12 cellular contexts compared by ENCODE assay signal in genomic region chr12:78865297-78865955, GRCh38. TPM values are rescaled to one million over a fixed set of nuclear protein-coding genes. Genes with fewer than 3 reads are reported as not detected.
DNase-seq lines count a peak whose midpoint lies in the region; ATAC-seq, FAIRE-seq and TF ChIP-seq lines count a peak whose summit lies in the region.
"Had no signal": no experiment of that assay in that cellular context is flagged by ENCODE, and none has a peak within 500 bp of the region (broad histone marks: within the 10 kb centered on the region; RNA-seq: fewer than 3 reads in every experiment).

No MANE protein-coding gene starts in this region.

- H3K36me3 ChIP-seq in left ventricle myocardium inferior (no peaks in the 10 kb centered on the region), keratinocyte (ENCODE audit: control insufficient read depth in 2 of 2, extremely low read depth in 1 of 2, insufficient read depth in 2 of 2, low read length in 2 of 2) (no peaks in the 10 kb centered on the region)

- H3K4me3 ChIP-seq in left ventricle myocardium inferior (peak overlapping the region; percentile 59), right cardiac atrium (ENCODE audit: low read length) (no peak overlapping the region), keratinocyte (ENCODE audit: control insufficient read depth in 2 of 3, extremely low read depth in 1 of 3, insufficient read depth in 2 of 3, low read depth in 1 of 3, low read length in 3 of 3) (peak overlapping the region; percentile 57 to 81 (median 76))

- H3K9me1 ChIP-seq in keratinocyte (ENCODE audit: control insufficient read depth, extremely low read depth, insufficient read depth, low read length) = no peaks in the 10 kb centered on the region

- H3K27me3 ChIP-seq in left ventricle myocardium inferior (ENCODE audit: low read depth) (peaks cover 66% of the 10 kb centered on the region), right cardiac atrium (ENCODE audit: control insufficient read depth, insufficient read depth) (no peaks in the 10 kb centered on the region), keratinocyte (ENCODE audit: control insufficient read depth, extremely low read depth, insufficient read depth, low read length) (peaks cover 31% of the 10 kb centered on the region)

- H3K9me3 Mint-ChIP-seq in activated CD4-positive, alpha-beta memory T cell treated with anti-CD3 and anti-CD28 coated beads, Interleukin-2, amount 10 ng/mL, durations not matched to agents 7 days and 5 days = no peaks in the 10 kb centered on the region
- no peaks in the 10 kb centered on the region for H3K9me3 Mint-ChIP-seq in activated CD8-positive, alpha-beta memory T cell treated with anti-CD3 and anti-CD28 coated beads, Interleukin-2, amount 10 ng/mL, durations not matched to agents 7 days and 5 days (ENCODE audit: low read depth)
- H3K9me3 Mint-ChIP-seq: dendritic cell treated with granulocyte-macrophage colony-stimulating factor and Interleukin-4, amounts not matched to agents 40 ng/mL and 50 ng/mL, for 4 days had no signal

- DNase-seq in left ventricle myocardium inferior (no peak), right cardiac atrium (no peak), keratinocyte (ENCODE audit: low read depth, low spot score) (no peak), foreskin melanocyte (no peak), NCI-H2196 (lab: John Stamatoyannopoulos, UW; ENCODE audit: unreplicated experiment) (no peak)
- DNase-seq in activated CD4-positive, alpha-beta memory T cell treated with anti-CD3 and anti-CD28 coated beads, Interleukin-2, amount 10 ng/mL, durations not matched to agents 7 days and 5 days = no peak
- no peak for DNase-seq in activated CD8-positive, alpha-beta memory T cell treated with anti-CD3 and anti-CD28 coated beads, Interleukin-2, amount 10 ng/mL, durations not matched to agents 7 days and 5 days
- DNase-seq: activated CD4-positive, alpha-beta T cell treated with anti-CD3 and anti-CD28 coated beads, Interleukin-2, amount 50 U/mL, for 1 hour; KBM-7 had no signal

- H3K4me1 ChIP-seq in left ventricle myocardium inferior (peaks cover 18% of the 10 kb centered on the region), right cardiac atrium (ENCODE audit: control insufficient read depth, insufficient read depth, low read length) (peaks cover 4% of the 10 kb centered on the region), keratinocyte (ENCODE audit: control insufficient read depth, extremely low read depth, insufficient read depth, low read length) (peaks cover 7% of the 10 kb centered on the region)

- peaks cover 9% of the 10 kb centered on the region for H3K27me3 Mint-ChIP-seq in activated CD4-positive, alpha-beta memory T cell treated with anti-CD3 and anti-CD28 coated beads, Interleukin-2, amount 10 ng/mL, durations not matched to agents 7 days and 5 days
- peaks cover 15% of the 10 kb centered on the region for H3K27me3 Mint-ChIP-seq in activated CD8-positive, alpha-beta memory T cell treated with anti-CD3 and anti-CD28 coated beads, Interleukin-2, amount 10 ng/mL, durations not matched to agents 7 days and 5 days

- H3K4me1 Mint-ChIP-seq in activated CD4-positive, alpha-beta memory T cell treated with anti-CD3 and anti-CD28 coated beads, Interleukin-2, amount 10 ng/mL, durations not matched to agents 7 days and 5 days = peaks cover 2% of the 10 kb centered on the region
- peaks cover 2% of the 10 kb centered on the region for H3K4me1 Mint-ChIP-seq in activated CD8-positive, alpha-beta memory T cell treated with anti-CD3 and anti-CD28 coated beads, Interleukin-2, amount 10 ng/mL, durations not matched to agents 7 days and 5 days

- peak overlapping the region; percentile 93 for H3K4me2 ChIP-seq in keratinocyte (ENCODE audit: control insufficient read depth, extremely low read depth, insufficient read depth, low read depth, low read length)

- no peak overlapping the region for H3K9ac ChIP-seq in keratinocyte (ENCODE audit: control insufficient read depth, extremely low read depth, insufficient read depth, low read length)

- intact Hi-C loops in left ventricle myocardium inferior (cut with micrococcal nuclease) (no loop called here), right cardiac atrium (cut with DNase I) (no loop called here)

- peak overlapping the region; percentile 95 for H2AFZ ChIP-seq in keratinocyte (ENCODE audit: control insufficient read depth, low read length)

- TF ChIP-seq CTCF in left ventricle myocardium inferior (IDR thresholded peaks at IDR 0.05; ENCODE audit: borderline replicate concordance) = no peak
- TF ChIP-seq CTCF in keratinocyte (optimal IDR thresholded peaks at IDR 0.05 in 1 of 3, IDR thresholded peaks at IDR 0.05 in 1 of 3, conservative IDR thresholded peaks at IDR 0.05 in 1 of 3; ENCODE audit: extremely low read depth in 1 of 3, insufficient read depth in 2 of 3, low read length in 3 of 3) = no peak

- H3K27ac ChIP-seq in left ventricle myocardium inferior (replicated peaks) (no peak overlapping the region), right cardiac atrium (ENCODE audit: low read length) (no peak overlapping the region), angular gyrus (ENCODE audit: low read depth, low read length) (peak overlapping the region; percentile 79), keratinocyte (ENCODE audit: control insufficient read depth, insufficient read depth, low read length) (no peak overlapping the region)

- POLR2A ChIA-PET in activated CD4-positive, alpha-beta memory T cell treated with anti-CD3 and anti-CD28 coated beads, Interleukin-2, amount 10 ng/mL, durations not matched to agents 7 days and 5 days (lab: Charles Lee) = no interaction called here

- CTCF ChIA-PET in activated CD4-positive, alpha-beta memory T cell treated with anti-CD3 and anti-CD28 coated beads, Interleukin-2, amount 10 ng/mL, durations not matched to agents 7 days and 5 days (lab: Charles Lee) = no interaction called here
- CTCF ChIA-PET in activated CD8-positive, alpha-beta memory T cell treated with anti-CD3 and anti-CD28 coated beads, Interleukin-2, amount 10 ng/mL, durations not matched to agents 7 days and 5 days (lab: Charles Lee) = no interaction called here

- dilution Hi-C loops in keratinocyte (cut with MboI; ENCODE audit: extremely low pct_ligation_motif_present, low sequenced_read_pairs) = no loop called here

- H3K27ac Mint-ChIP-seq in activated CD4-positive, alpha-beta memory T cell treated with anti-CD3 and anti-CD28 coated beads, Interleukin-2, amount 10 ng/mL, durations not matched to agents 7 days and 5 days = no peak overlapping the region
- no peak overlapping the region for H3K27ac Mint-ChIP-seq in activated CD8-positive, alpha-beta memory T cell treated with anti-CD3 and anti-CD28 coated beads, Interleukin-2, amount 10 ng/mL, durations not matched to agents 7 days and 5 days
- H3K27ac Mint-ChIP-seq: dendritic cell treated with granulocyte-macrophage colony-stimulating factor and Interleukin-4, amounts not matched to agents 40 ng/mL and 50 ng/mL, for 4 days; natural killer cell treated with Interleukin-12 subunit alpha and Interleukin-12 subunit beta and Interleukin-15 and Interleukin-18, amount 100 ng/mL, for 72 hours had no signal

- H3K9me3 ChIP-seq in left ventricle myocardium inferior (replicated peaks) = no peaks in the 10 kb centered on the region
- no peaks in the 10 kb centered on the region for H3K9me3 ChIP-seq in right cardiac atrium (ENCODE audit: control insufficient read depth, low read length)
- no peaks in the 10 kb centered on the region for H3K9me3 ChIP-seq in keratinocyte (ENCODE audit: control insufficient read depth, low read depth, low read length)

- no peaks in the 10 kb centered on the region for H3K79me2 ChIP-seq in keratinocyte (ENCODE audit: control insufficient read depth, insufficient read depth, low read length)

- H3K4me3 Mint-ChIP-seq in activated CD4-positive, alpha-beta memory T cell treated with anti-CD3 and anti-CD28 coated beads, Interleukin-2, amount 10 ng/mL, durations not matched to agents 7 days and 5 days = no peak overlapping the region
- no peak overlapping the region for H3K4me3 Mint-ChIP-seq in activated CD8-positive, alpha-beta memory T cell treated with anti-CD3 and anti-CD28 coated beads, Interleukin-2, amount 10 ng/mL, durations not matched to agents 7 days and 5 days
- H3K4me3 Mint-ChIP-seq: dendritic cell treated with granulocyte-macrophage colony-stimulating factor and Interleukin-4, amounts not matched to agents 40 ng/mL and 50 ng/mL, for 4 days; natural killer cell treated with Interleukin-12 subunit alpha and Interleukin-12 subunit beta and Interleukin-15 and Interleukin-18, amount 100 ng/mL, for 72 hours had no signal

- H3K36me3 Mint-ChIP-seq in activated CD4-positive, alpha-beta memory T cell treated with anti-CD3 and anti-CD28 coated beads, Interleukin-2, amount 10 ng/mL, durations not matched to agents 7 days and 5 days (ENCODE audit: low read depth) = no peaks in the 10 kb centered on the region
- no peaks in the 10 kb centered on the region for H3K36me3 Mint-ChIP-seq in activated CD8-positive, alpha-beta memory T cell treated with anti-CD3 and anti-CD28 coated beads, Interleukin-2, amount 10 ng/mL, durations not matched to agents 7 days and 5 days
- H3K36me3 Mint-ChIP-seq: natural killer cell treated with Interleukin-12 subunit alpha and Interleukin-12 subunit beta and Interleukin-15 and Interleukin-18, amount 100 ng/mL, for 72 hours had no signal

- no peaks in the 10 kb centered on the region for H4K20me1 ChIP-seq in keratinocyte (ENCODE audit: control insufficient read depth, extremely low read depth, insufficient read depth, low read length)

- no peak for ATAC-seq in right cardiac atrium
- no peak for ATAC-seq in activated CD8-positive, alpha-beta memory T cell treated with anti-CD3 and anti-CD28 coated beads, Interleukin-2, amount 10 ng/mL, durations not matched to agents 7 days and 5 days

- no peak for FAIRE-seq in keratinocyte (lab: Jason Lieb, UNC)

- 10% methylated on average over 11 of the region's 11 CpGs for WGBS in right cardiac atrium

RNA-seq across cellular contexts. Expression of gene SYT1, which starts 0.9 kb away (rescaled TPM):
- total RNA-seq in left ventricle myocardium inferior (0.30 TPM), right cardiac atrium (under 1 TPM in 3 of 4 donors, not detected in 1; 0.23 to 0.53 (median 0.32) TPM)
- polyA plus RNA-seq in right cardiac atrium (0.20 TPM), keratinocyte (4.6 to 10.5 TPM (median 6.1 TPM) in 3 replicates)
- polyA plus RNA-seq in keratinocyte (2011; ENCODE audit: low read depth) = 0.85 TPM
- 3.5 and 5.9 TPM in 2 replicates for polyA plus RNA-seq in keratinocyte (2011; cell fraction: cytosol; rRNA removed)
- polyA plus RNA-seq in keratinocyte (2011; cell fraction: nucleus; rRNA removed) = 26.1 and 26.2 TPM in 2 replicates
- 0.13 and 10.2 TPM in 2 replicates for polyA plus RNA-seq in keratinocyte (2012; ENCODE audit: low replicate concordance)
- polyA minus RNA-seq in keratinocyte = 3.4 to 11.6 TPM (median 5.2 TPM) in 3 replicates
- polyA minus RNA-seq in keratinocyte (2011; cell fraction: cytosol; rRNA and poly(A)+ RNA removed) = 4.2 TPM
- polyA minus RNA-seq in keratinocyte (2011; cell fraction: nucleus; rRNA and poly(A)+ RNA removed) = 16.5 and 38.1 TPM in 2 replicates
- not detected for total RNA-seq in activated CD4-positive, alpha-beta memory T cell treated with anti-CD3 and anti-CD28 coated beads, Interleukin-2, amount 10 ng/mL, durations not matched to agents 7 days and 5 days
- not detected for total RNA-seq in activated CD8-positive, alpha-beta memory T cell treated with anti-CD3 and anti-CD28 coated beads, Interleukin-2, amount 10 ng/mL, durations not matched to agents 7 days and 5 days
- total RNA-seq: natural killer cell treated with Interleukin-12 subunit alpha and Interleukin-12 subunit beta and Interleukin-15 and Interleukin-18, amount 100 ng/mL, for 72 hours had no signal
